ENCODE assay signal across 21 cellular contexts in genomic region chr18:50742947-50743346, GRCh38.
"Had no signal": no experiment of that assay in that cellular context is flagged by ENCODE, and none has a peak within 500 bp of the region (broad histone marks: within the 10 kb centered on the region; RNA-seq: fewer than 3 reads in every experiment).

No MANE protein-coding gene starts in this region.

- H3K4me1 Mint-ChIP-seq: activated naive CD8-positive, alpha-beta T cell treated with anti-CD3 and anti-CD28 coated beads, Interleukin-2, amount 50 U/mL, for 24 hours; natural killer cell; stimulated activated effector memory CD8-positive, alpha-beta T cell treated with anti-CD3 and anti-CD28 coated beads, Interleukin-12 subunit alpha, Interleukin-12 subunit beta, amount 100 ng/mL, for 72 hours; stimulated activated naive CD8-positive, alpha-beta T cell treated with anti-CD3 and anti-CD28 coated beads, Interleukin-15, amount 100 ng/mL, for 72 hours had no signal

- H3K27ac ChIP-seq: heart left ventricle, tibial nerve, uterus, VCaP had no signal

- H3K4me1 ChIP-seq: heart left ventricle, tibial nerve, uterus had no signal

- H3K27ac Mint-ChIP-seq: activated CD8-positive, alpha-beta T cell treated with anti-CD3 and anti-CD28 coated beads, Interleukin-2, amount 10 ng/mL, durations not matched to agents 7 days and 5 days; activated naive CD8-positive, alpha-beta T cell treated with anti-CD3 and anti-CD28 coated beads, Interleukin-2, amount 50 U/mL, for 24 hours; activated T-helper 1 cell treated with anti-CD3 and anti-CD28 coated beads, Interleukin-12 subunit alpha, Interleukin-12 subunit beta, Interleukin-2, Interleukin-4 antibody, amounts not matched to agents 30 ng/mL and 10 ng/mL and 1 ng/mL, durations not matched to agents 14 hours and 24 hours and 36 hours; natural killer cell; stimulated activated effector memory CD8-positive, alpha-beta T cell treated with anti-CD3 and anti-CD28 coated beads, Interleukin-12 subunit alpha, Interleukin-12 subunit beta, amount 100 ng/mL, for 72 hours; stimulated activated naive CD8-positive, alpha-beta T cell treated with anti-CD3 and anti-CD28 coated beads, Interleukin-15, amount 100 ng/mL, for 72 hours had no signal

- H3K4me3 Mint-ChIP-seq: activated CD8-positive, alpha-beta T cell treated with anti-CD3 and anti-CD28 coated beads, Interleukin-2, amount 10 ng/mL, durations not matched to agents 7 days and 5 days; activated naive CD8-positive, alpha-beta T cell treated with anti-CD3 and anti-CD28 coated beads, Interleukin-2, amount 50 U/mL, for 24 hours; activated T-helper 1 cell treated with anti-CD3 and anti-CD28 coated beads, Interleukin-12 subunit alpha, Interleukin-12 subunit beta, Interleukin-2, Interleukin-4 antibody, amounts not matched to agents 30 ng/mL and 10 ng/mL and 1 ng/mL, durations not matched to agents 14 hours and 24 hours and 36 hours; natural killer cell; stimulated activated effector memory CD8-positive, alpha-beta T cell treated with anti-CD3 and anti-CD28 coated beads, Interleukin-12 subunit alpha, Interleukin-12 subunit beta, amount 100 ng/mL, for 72 hours; stimulated activated naive CD8-positive, alpha-beta T cell treated with anti-CD3 and anti-CD28 coated beads, Interleukin-15, amount 100 ng/mL, for 72 hours had no signal

- H3K9me3 ChIP-seq: uterus had no signal

- DNase-seq: activated CD4-positive, alpha-beta T cell treated with anti-CD3 and anti-CD28 coated beads for 1 hour; activated CD4-positive, alpha-beta T cell treated with anti-CD3 and anti-CD28 coated beads, Interleukin-2, amount 50 U/mL, for 1 hour; activated CD8-positive, alpha-beta T cell treated with anti-CD3 and anti-CD28 coated beads, Interleukin-2, amount 10 ng/mL, durations not matched to agents 7 days and 5 days; activated gamma-delta T cell; activated naive CD4-positive, alpha-beta T cell treated with anti-CD3 and anti-CD28 coated beads, Interleukin-2, amount 50 U/mL, for 16 hours; activated naive CD8-positive, alpha-beta T cell treated with anti-CD3 and anti-CD28 coated beads, Interleukin-2, amount 50 U/mL, for 24 hours; cortex of kidney; heart left ventricle; islet precursor cell; left cardiac atrium; midbrain; natural killer cell; small intestine; stimulated activated CD4-positive, alpha-beta T cell treated with anti-CD3 and anti-CD28 coated beads, Interleukin-2, amount 100 ng/mL, for 24 hours; stimulated activated naive CD8-positive, alpha-beta T cell treated with anti-CD3 and anti-CD28 coated beads, Interleukin-15, amount 100 ng/mL, for 72 hours; uterus had no signal

- H3K36me3 ChIP-seq: heart left ventricle, tibial nerve, uterus had no signal

- H3K27me3 Mint-ChIP-seq: activated naive CD8-positive, alpha-beta T cell treated with anti-CD3 and anti-CD28 coated beads, Interleukin-2, amount 50 U/mL, for 24 hours had no signal

- H3K4me3 ChIP-seq: heart left ventricle, tibial nerve, uterus had no signal

- H3K36me3 Mint-ChIP-seq: natural killer cell; stimulated activated effector memory CD8-positive, alpha-beta T cell treated with anti-CD3 and anti-CD28 coated beads, Interleukin-12 subunit alpha, Interleukin-12 subunit beta, amount 100 ng/mL, for 72 hours had no signal

- H3K9me3 Mint-ChIP-seq: activated naive CD8-positive, alpha-beta T cell treated with anti-CD3 and anti-CD28 coated beads, Interleukin-2, amount 50 U/mL, for 24 hours; activated T-helper 1 cell treated with anti-CD3 and anti-CD28 coated beads, Interleukin-12 subunit alpha, Interleukin-12 subunit beta, Interleukin-2, Interleukin-4 antibody, amounts not matched to agents 30 ng/mL and 10 ng/mL and 1 ng/mL, durations not matched to agents 14 hours and 24 hours and 36 hours; natural killer cell; stimulated activated effector memory CD8-positive, alpha-beta T cell treated with anti-CD3 and anti-CD28 coated beads, Interleukin-12 subunit alpha, Interleukin-12 subunit beta, amount 100 ng/mL, for 72 hours; stimulated activated naive CD8-positive, alpha-beta T cell treated with anti-CD3 and anti-CD28 coated beads, Interleukin-15, amount 100 ng/mL, for 72 hours had no signal

- ATAC-seq: activated CD8-positive, alpha-beta T cell treated with anti-CD3 and anti-CD28 coated beads, Interleukin-2, amount 10 ng/mL, durations not matched to agents 7 days and 5 days; activated naive CD8-positive, alpha-beta T cell treated with anti-CD3 and anti-CD28 coated beads, Interleukin-2, amount 50 U/mL, for 24 hours; heart left ventricle; left cardiac atrium; natural killer cell; sciatic nerve; stimulated activated effector memory CD8-positive, alpha-beta T cell treated with anti-CD3 and anti-CD28 coated beads, Interleukin-12 subunit alpha, Interleukin-12 subunit beta, amount 100 ng/mL, for 72 hours; stimulated activated naive CD8-positive, alpha-beta T cell treated with anti-CD3 and anti-CD28 coated beads, Interleukin-15, amount 100 ng/mL, for 72 hours had no signal
